In the genomic region with DNA sequence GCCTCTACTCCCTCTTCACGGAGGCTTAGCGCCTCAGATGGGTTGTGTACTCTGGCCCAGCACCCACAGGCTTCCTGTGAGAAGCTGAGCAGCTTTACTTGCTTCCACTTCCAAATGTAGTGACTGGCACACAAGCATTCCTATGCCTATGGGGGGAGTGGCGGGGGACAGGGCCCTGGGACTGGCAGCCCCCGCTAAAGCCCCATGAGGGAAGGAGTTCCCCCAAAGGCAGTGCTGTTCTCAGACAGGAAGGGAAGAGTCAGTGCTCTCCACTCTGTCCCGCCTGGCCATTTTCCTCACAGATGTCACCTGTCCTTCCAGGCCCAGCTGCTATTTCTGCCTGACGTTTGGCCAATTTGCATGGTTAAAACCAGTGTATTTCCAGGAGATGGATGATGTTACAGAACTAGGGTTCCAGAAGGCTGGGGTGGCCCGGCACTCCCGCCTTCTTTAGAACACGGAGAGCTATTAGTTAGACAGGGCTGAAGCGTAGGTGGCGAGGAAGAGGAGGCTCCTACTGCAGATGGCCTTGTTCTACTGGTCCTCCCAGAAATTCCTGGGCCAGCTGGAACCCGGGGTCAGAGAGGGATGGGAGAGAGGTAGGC, we compare ENCODE assay signal across 19 cellular contexts.
"Had no signal": no experiment of that assay in that cellular context is flagged by ENCODE, and none has a peak within 500 bp of the region (broad histone marks: within the 10 kb centered on the region; RNA-seq: fewer than 3 reads in every experiment).

No MANE protein-coding gene starts in this region.

- H3K4me3 ChIP-seq: left ventricle myocardium inferior, lower lobe of right lung, psoas muscle, right lobe of liver, tibial nerve, upper lobe of right lung had no signal

- DNase-seq: effector memory CD8-positive, alpha-beta T cell; foreskin keratinocyte; immature natural killer cell; kidney; left cardiac atrium; left ventricle myocardium inferior; lower lobe of right lung; mesenchymal stem cell; naive thymus-derived CD4-positive, alpha-beta T cell; nephron progenitor cell; psoas muscle; retina; right lobe of liver; stimulated activated CD4-positive, alpha-beta T cell treated with anti-CD3 and anti-CD28 coated beads, Interleukin-4, amount 100 ng/mL, for 1 hour; stimulated activated CD8-positive, alpha-beta memory T cell treated with anti-CD3 and anti-CD28 coated beads, Interleukin-4, amount 100 ng/mL, for 48 hours; stimulated activated naive CD8-positive, alpha-beta T cell treated with anti-CD3 and anti-CD28 coated beads, Interleukin-15, Interleukin-2, amounts not matched to agents 100 U/mL and 50 U/mL, for 24 hours; upper lobe of right lung had no signal

- H3K27ac ChIP-seq: foreskin keratinocyte, left ventricle myocardium inferior, lower lobe of right lung, neutrophil, psoas muscle, right lobe of liver, tibial nerve, upper lobe of right lung had no signal
